ENCODE assay signal across 11 cellular contexts in the genomic region with DNA sequence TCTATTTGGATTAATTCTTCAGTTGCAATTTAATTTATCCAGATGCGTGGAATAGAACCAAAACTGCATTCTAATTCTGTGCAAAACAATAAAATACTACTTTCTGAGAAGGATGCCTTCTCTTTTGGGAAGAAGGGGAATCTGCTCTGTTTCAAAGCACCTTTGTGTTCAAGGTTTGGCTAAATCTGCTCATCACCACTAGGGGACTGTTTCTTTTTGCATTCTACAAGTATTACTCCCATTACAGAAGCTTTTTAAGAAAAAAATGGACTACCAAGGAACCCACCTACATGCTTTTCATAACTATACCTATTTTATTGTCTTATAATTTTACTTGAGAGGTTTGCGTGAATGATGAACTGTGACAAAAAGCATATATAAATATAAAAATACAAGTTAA. TPM values are rescaled to one million over a fixed set of nuclear protein-coding genes. Genes with fewer than 3 reads are reported as not detected.
DNase-seq lines count a peak whose midpoint lies in the region; ATAC-seq, FAIRE-seq and TF ChIP-seq lines count a peak whose summit lies in the region.
"Had no signal": no experiment of that assay in that cellular context is flagged by ENCODE, and none has a peak within 500 bp of the region (broad histone marks: within the 10 kb centered on the region; RNA-seq: fewer than 3 reads in every experiment).

No MANE protein-coding gene starts in this region.

- H3K9ac ChIP-seq in HepG2 (ENCODE audit: insufficient read depth, low read depth, low read length) = no peak overlapping the region
- H3K9ac ChIP-seq in OCI-LY3 (ENCODE audit: low read length) = no peak overlapping the region

- CTCF ChIA-PET in HepG2 (lab: Yijun Ruan, JAX; ENCODE audit: low intra/inter-chr PET ratio, low total read pairs) = no interaction called here

- TF ChIP-seq CTCF in right lobe of liver (IDR thresholded peaks at IDR 0.05) (peak; percentile 17 to 28 (median 24)), HepG2 (CRISPR knock-in tag; IDR thresholded peaks at IDR 0.05) (no peak), OCI-LY3 (IDR thresholded peaks at IDR 0.05; ENCODE audit: low read depth, low read length) (peak; percentile 20), epithelial cell of proximal tubule (conservative IDR thresholded peaks at IDR 0.05; ENCODE audit: low read depth, low read length) (peak; percentile 52), uterus (IDR thresholded peaks at IDR 0.05) (peak in 3 of 4 experiments; percentile 10 to 28 (median 16))

- peaks cover 0 to 20% (median 2%) of the 10 kb centered on the region in 4 donors for H3K4me1 ChIP-seq in right lobe of liver
- H3K4me1 ChIP-seq in HepG2 (ENCODE audit: insufficient read depth, low read length) = peaks cover 12% of the 10 kb centered on the region
- H3K4me1 ChIP-seq in OCI-LY3 (ENCODE audit: low read length) = no peaks in the 10 kb centered on the region
- H3K4me1 ChIP-seq in uterus = peaks cover 0 to 4% of the 10 kb centered on the region in 2 donors
- H3K4me1 ChIP-seq: Peyer's patch had no signal

- no peak for TF ChIP-seq RAD21 in HepG2 (CRISPR knock-in tag; IDR thresholded peaks at IDR 0.05)

- TF ChIP-seq EP300 in HepG2 (IDR thresholded peaks at IDR 0.05; ENCODE audit: low read depth in 2 of 2, low read length in 2 of 2) (no peak), HepG2 (CRISPR knock-in tag; IDR thresholded peaks at IDR 0.05; ENCODE audit: borderline replicate concordance) (no peak)

- H2AFZ ChIP-seq in HepG2 (ENCODE audit: low read length) (no peak overlapping the region), OCI-LY3 (ENCODE audit: low read depth, low read length) (no peak overlapping the region)

- no peak overlapping the region for H3K27ac ChIP-seq in right lobe of liver
- no peak overlapping the region for H3K27ac ChIP-seq in HepG2 (ENCODE audit: extremely low read length, insufficient read depth, low read length)
- no peak overlapping the region for H3K27ac ChIP-seq in OCI-LY3 (ENCODE audit: low read length)
- no peak overlapping the region for H3K27ac ChIP-seq in uterus
- H3K27ac ChIP-seq: Peyer's patch had no signal

- no peak for FAIRE-seq in HepG2 (lab: Jason Lieb, UNC)
- FAIRE-seq: colon had no signal

- BruUV-seq in HepG2 (replicated peaks; lab: Mats Ljungman, UMichigan) = no TSS peak

- POLR2A ChIA-PET in HepG2 (lab: Yijun Ruan, JAX) = no interaction called here

- DNase-seq in right lobe of liver (no peak), HepG2 (ENCODE audit: low spot score) (no peak), epithelial cell of proximal tubule (ENCODE audit: low read depth) (no peak), uterus (no peak), HK-2 (ENCODE audit: unreplicated experiment) (no peak)
- DNase-seq in activated CD4-positive, alpha-beta T cell treated with anti-CD3 and anti-CD28 coated beads, Interleukin-2, amount 50 U/mL, for 1 hour = no peak
- DNase-seq: DMS79 treated with DMSO at 0.1 percent for 48 hours, Peyer's patch had no signal

- TF ChIP-seq POLR2A in right lobe of liver (IDR thresholded peaks at IDR 0.05) (no peak), HepG2 (IDR thresholded peaks at IDR 0.05; ENCODE audit: insufficient read depth in 1 of 2, low read depth in 2 of 2, low read length in 2 of 2) (no peak), uterus (IDR thresholded peaks at IDR 0.05) (no peak)

- H3K4me3 ChIP-seq in right lobe of liver = no peak overlapping the region
- H3K4me3 ChIP-seq in HepG2 (replicated peaks in 1 of 3; ENCODE audit: insufficient read depth in 1 of 3, low read depth in 2 of 3, low read length in 3 of 3) = no peak overlapping the region
- no peak overlapping the region for H3K4me3 ChIP-seq in OCI-LY3 (ENCODE audit: low read length)
- H3K4me3 ChIP-seq in epithelial cell of proximal tubule (ENCODE audit: low read depth, low read length) = no peak overlapping the region
- no peak overlapping the region for H3K4me3 ChIP-seq in uterus
- H3K4me3 ChIP-seq: Peyer's patch had no signal

- H3K9me3 ChIP-seq in right lobe of liver = no peaks in the 10 kb centered on the region
- no peaks in the 10 kb centered on the region for H3K9me3 ChIP-seq in HepG2 (ENCODE audit: low read length)
- no peaks in the 10 kb centered on the region for H3K9me3 ChIP-seq in OCI-LY3 (ENCODE audit: insufficient read depth, low read length)
- H3K9me3 ChIP-seq in uterus = no peaks in the 10 kb centered on the region
- H3K9me3 ChIP-seq: Peyer's patch had no signal

- H3K27me3 ChIP-seq in right lobe of liver (no peaks in the 10 kb centered on the region), HepG2 (ENCODE audit: control insufficient read depth in 1 of 2, insufficient read depth in 2 of 2, low read length in 2 of 2) (no peaks in the 10 kb centered on the region), OCI-LY3 (ENCODE audit: low read depth, low read length) (no peaks in the 10 kb centered on the region), uterus (no peaks in the 10 kb centered on the region)
- H3K27me3 ChIP-seq: Peyer's patch had no signal

- intact Hi-C loops in right lobe of liver (cut with DNase I) = no loop called here
- intact Hi-C loops in HepG2 (cut with micrococcal nuclease; ENCODE audit: unreplicated experiment) = no loop called here
- intact Hi-C loops in uterus (cut with DNase I; ENCODE audit: low total_unique reads) = no loop called here

- H4K20me1 ChIP-seq in HepG2 (ENCODE audit: insufficient read depth, low read length) = no peaks in the 10 kb centered on the region
- peaks cover 25% of the 10 kb centered on the region for H4K20me1 ChIP-seq in OCI-LY3 (ENCODE audit: insufficient read depth, low read length)

- in situ Hi-C loops in HepG2 (cut with HindIII; ENCODE audit: extremely low pct_ligation_motif_present, low pct_unique_long_range_greater_than_20kb) = loop anchor here (10.0 kb wide), 1 partner anchor 63 kb away; no protein-coding TSS in a partner anchor

- H3K4me2 ChIP-seq in HepG2 (ENCODE audit: low read depth, low read length) (no peak overlapping the region), OCI-LY3 (ENCODE audit: low read length) (no peak overlapping the region)

- WGBS in right lobe of liver (ENCODE audit: insufficient coverage, low coverage, low lambda C conversion rate, missing lambda C conversion rate) = 80% methylated on average over 2 of the region's 2 CpGs
- 98% methylated on average over 2 of the region's 2 CpGs for WGBS in HepG2 (ENCODE audit: low lambda C conversion rate)

- H3K36me3 ChIP-seq in right lobe of liver (no peaks in the 10 kb centered on the region), HepG2 (replicated peaks in 1 of 2; ENCODE audit: control insufficient read depth in 1 of 2, insufficient read depth in 2 of 2, low read length in 2 of 2) (peaks cover 7 to 18% of the 10 kb centered on the region in 2 experiments; a peak in 3 of 5 replicates), OCI-LY3 (replicated peaks; ENCODE audit: low read depth, low read length) (peaks cover 15% of the 10 kb centered on the region), uterus (no peaks in the 10 kb centered on the region)

- peaks cover 43% of the 10 kb centered on the region for H3K79me2 ChIP-seq in HepG2 (ENCODE audit: insufficient read depth, low read length)
- H3K79me2 ChIP-seq in OCI-LY3 (ENCODE audit: low read length) = peaks cover 90% of the 10 kb centered on the region

- ATAC-seq in right lobe of liver (no peak), HepG2 (no peak), HG02642 (IDR thresholded peaks at IDR 0.05; ENCODE audit: poor library complexity, unreplicated experiment) (no peak)

RNA-seq across cellular contexts. Expression of a gene that starts 18.2 kb away (rescaled TPM):
- total RNA-seq in right lobe of liver (10 to 100 TPM; 16.0 to 30.0 (median 24.5) TPM), HepG2 (2016; rRNA removed; fragmentation: Illumina TruSeq; extraction: Trizol) (26.9 and 35.5 TPM in 2 replicates), epithelial cell of proximal tubule (48.3 and 48.9 TPM in 2 replicates), uterus (10 to 100 TPM in 3 of 4 donors, 1 to 10 TPM in 1; 9.0 to 75.6 (median 33.5) TPM)
- 17.1 and 18.4 TPM in 2 replicates for total RNA-seq in HepG2 (2016; cell fraction: cytosol; rRNA removed; fragmentation: Illumina TruSeq; extraction: Trizol; ENCODE audit: low read depth)
- 28.4 and 41.4 TPM in 2 replicates for total RNA-seq in HepG2 (2016; cell fraction: insoluble cytoplasmic fraction; rRNA removed; fragmentation: Illumina TruSeq; extraction: Trizol)
- total RNA-seq in HepG2 (2016; cell fraction: membrane; rRNA removed; fragmentation: Illumina TruSeq; extraction: Trizol) = 25.8 and 27.0 TPM in 2 replicates
- total RNA-seq in HepG2 (2016; cell fraction: nucleus; rRNA removed; fragmentation: Illumina TruSeq; extraction: Trizol) = 20.3 and 20.6 TPM in 2 replicates
- polyA plus RNA-seq in HepG2 (2011; rRNA removed) = 9.8 and 14.2 TPM in 2 replicates
- polyA plus RNA-seq in HepG2 (2011; cell fraction: cytosol; rRNA removed) = 11.1 and 11.6 TPM in 2 replicates
- 18.4 and 19.2 TPM in 2 replicates for polyA plus RNA-seq in HepG2 (2011; cell fraction: nucleus; rRNA removed)
- polyA plus RNA-seq in HepG2 (2012) = 25.9 and 47.2 TPM in 2 replicates
- polyA plus RNA-seq in HepG2 (2016; cell fraction: cytosol; fragmentation: Illumina TruSeq; extraction: Trizol; ENCODE audit: low read depth) = 21.7 and 25.8 TPM in 2 replicates
- 69.3 and 71.8 TPM in 2 replicates for polyA plus RNA-seq in HepG2 (2016; cell fraction: insoluble cytoplasmic fraction; fragmentation: Illumina TruSeq; extraction: Trizol; ENCODE audit: low read depth)
- polyA plus RNA-seq in HepG2 (2016; cell fraction: membrane; fragmentation: Illumina TruSeq; extraction: Trizol; ENCODE audit: low read depth) = 29.0 and 33.1 TPM in 2 replicates
- polyA plus RNA-seq in HepG2 (2016; cell fraction: nucleus; fragmentation: Illumina TruSeq; extraction: Trizol; ENCODE audit: insufficient read depth, low read depth) = 39.3 and 52.2 TPM in 2 replicates
- polyA minus RNA-seq in HepG2 (2011; rRNA and poly(A)+ RNA removed; ENCODE audit: low replicate concordance) = 9.1 and 10.5 TPM in 2 replicates
- 3.3 and 3.4 TPM in 2 replicates for polyA minus RNA-seq in HepG2 (2011; cell fraction: cytosol; rRNA and poly(A)+ RNA removed)
- 21.8 and 24.6 TPM in 2 replicates for polyA minus RNA-seq in HepG2 (2011; cell fraction: nucleus; rRNA and poly(A)+ RNA removed)

RNA-seq across cellular contexts. Expression of a gene that starts 18.2 kb away (rescaled TPM):
- total RNA-seq in right lobe of liver (10 to 100 TPM in 3 of 6 experiments, 1 to 10 TPM in 3; 8.0 to 12.7 (median 10.1) TPM), HepG2 (2016; rRNA removed; fragmentation: Illumina TruSeq; extraction: Trizol) (10.1 and 11.2 TPM in 2 replicates), epithelial cell of proximal tubule (13.1 and 13.7 TPM in 2 replicates), uterus (10 to 100 TPM; 10.2 to 76.2 (median 17.1) TPM)
- 1.0 and 1.1 TPM in 2 replicates for total RNA-seq in HepG2 (2016; cell fraction: cytosol; rRNA removed; fragmentation: Illumina TruSeq; extraction: Trizol; ENCODE audit: low read depth)
- total RNA-seq in HepG2 (2016; cell fraction: insoluble cytoplasmic fraction; rRNA removed; fragmentation: Illumina TruSeq; extraction: Trizol) = 9.3 and 10.6 TPM in 2 replicates
- 2.4 and 3.4 TPM in 2 replicates for total RNA-seq in HepG2 (2016; cell fraction: membrane; rRNA removed; fragmentation: Illumina TruSeq; extraction: Trizol)
- total RNA-seq in HepG2 (2016; cell fraction: nucleus; rRNA removed; fragmentation: Illumina TruSeq; extraction: Trizol) = 32.4 and 34.8 TPM in 2 replicates
- 4.6 and 5.6 TPM in 2 replicates for polyA plus RNA-seq in HepG2 (2011; rRNA removed)
- polyA plus RNA-seq in HepG2 (2011; cell fraction: cytosol; rRNA removed) = 1.7 and 2.8 TPM in 2 replicates
- polyA plus RNA-seq in HepG2 (2011; cell fraction: nucleus; rRNA removed) = 7.9 and 9.1 TPM in 2 replicates
- polyA plus RNA-seq in HepG2 (2012) = 5.9 and 25.5 TPM in 2 replicates
- polyA plus RNA-seq in HepG2 (2016; cell fraction: cytosol; fragmentation: Illumina TruSeq; extraction: Trizol; ENCODE audit: low read depth) = 0.19 and 0.23 TPM in 2 replicates
- 2.8 and 3.4 TPM in 2 replicates for polyA plus RNA-seq in HepG2 (2016; cell fraction: insoluble cytoplasmic fraction; fragmentation: Illumina TruSeq; extraction: Trizol; ENCODE audit: low read depth)
- 0.32 and 0.36 TPM in 2 replicates for polyA plus RNA-seq in HepG2 (2016; cell fraction: membrane; fragmentation: Illumina TruSeq; extraction: Trizol; ENCODE audit: low read depth)
- 12.9 and 13.1 TPM in 2 replicates for polyA plus RNA-seq in HepG2 (2016; cell fraction: nucleus; fragmentation: Illumina TruSeq; extraction: Trizol; ENCODE audit: insufficient read depth, low read depth)
- 12.4 and 18.2 TPM in 2 replicates for polyA minus RNA-seq in HepG2 (2011; rRNA and poly(A)+ RNA removed; ENCODE audit: low replicate concordance)
- 14.2 and 15.2 TPM in 2 replicates for polyA minus RNA-seq in HepG2 (2011; cell fraction: cytosol; rRNA and poly(A)+ RNA removed)
- 64.2 and 72.4 TPM in 2 replicates for polyA minus RNA-seq in HepG2 (2011; cell fraction: nucleus; rRNA and poly(A)+ RNA removed)
